ENCODE assay signal across 19 cellular contexts in the genomic region with DNA sequence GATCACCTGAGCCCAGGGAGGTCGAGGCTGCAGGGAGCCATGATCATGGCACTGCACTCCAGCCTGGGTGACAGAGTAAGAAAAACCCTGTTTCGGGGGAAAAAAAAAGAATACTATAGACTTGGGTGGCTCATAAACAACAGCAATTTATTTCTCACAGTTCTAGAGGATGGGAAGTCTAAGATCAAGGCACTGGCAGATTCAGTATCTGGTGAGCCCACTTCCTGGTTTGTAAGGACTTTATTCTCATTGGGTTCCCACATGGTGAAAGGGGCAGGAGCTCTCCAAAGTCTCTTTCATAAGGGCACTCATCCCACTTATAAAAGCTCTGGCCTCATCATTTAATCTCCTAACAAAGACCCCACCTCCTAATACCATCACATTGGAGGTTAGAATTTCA.
"Had no signal": no experiment of that assay in that cellular context is flagged by ENCODE, and none has a peak within 500 bp of the region (broad histone marks: within the 10 kb centered on the region; RNA-seq: fewer than 3 reads in every experiment).

No MANE protein-coding gene starts in this region.

- H3K9me3 ChIP-seq: gastrocnemius medialis, neutrophil, stomach, thoracic aorta had no signal

- DNase-seq: activated CD4-positive, alpha-beta T cell treated with anti-CD3 and anti-CD28 coated beads, Interleukin-2, amount 50 U/mL, for 1 hour; activated CD8-positive, alpha-beta memory T cell treated with anti-CD3 and anti-CD28 coated beads, Interleukin-2, amount 50 U/mL, for 48 hours; activated naive CD4-positive, alpha-beta T cell; amygdala; cortex of kidney; effector memory CD8-positive, alpha-beta T cell; gastrocnemius medialis; kidney glomerular epithelial cell; midbrain; posterior cingulate gyrus; stimulated activated CD4-positive, alpha-beta T cell treated with anti-CD3 and anti-CD28 coated beads, Interleukin-4, amount 100 ng/mL, for 4 hours; stomach; T-helper 1 cell had no signal

- H3K27me3 Mint-ChIP-seq: brain; central memory CD8-positive, alpha-beta T cell; effector memory CD8-positive, alpha-beta T cell had no signal

- H3K4me3 Mint-ChIP-seq: brain; central memory CD8-positive, alpha-beta T cell; effector memory CD8-positive, alpha-beta T cell had no signal

- H3K27me3 ChIP-seq: gastrocnemius medialis, neutrophil, stomach had no signal

- H3K27ac Mint-ChIP-seq: brain had no signal

- ATAC-seq: effector memory CD8-positive, alpha-beta T cell; gastrocnemius medialis had no signal

- H3K4me3 ChIP-seq: gastrocnemius medialis, skin epidermis, stomach, thoracic aorta had no signal

- H3K27ac ChIP-seq: epithelial cell of prostate, gastrocnemius medialis, neutrophil, skin epidermis, stomach, thoracic aorta had no signal

- H3K4me1 ChIP-seq: gastrocnemius medialis had no signal

- H3K9me3 Mint-ChIP-seq: brain; central memory CD8-positive, alpha-beta T cell; effector memory CD8-positive, alpha-beta T cell had no signal
